Comparison of ENCODE assay signal across 1 cellular context in the genomic region with DNA sequence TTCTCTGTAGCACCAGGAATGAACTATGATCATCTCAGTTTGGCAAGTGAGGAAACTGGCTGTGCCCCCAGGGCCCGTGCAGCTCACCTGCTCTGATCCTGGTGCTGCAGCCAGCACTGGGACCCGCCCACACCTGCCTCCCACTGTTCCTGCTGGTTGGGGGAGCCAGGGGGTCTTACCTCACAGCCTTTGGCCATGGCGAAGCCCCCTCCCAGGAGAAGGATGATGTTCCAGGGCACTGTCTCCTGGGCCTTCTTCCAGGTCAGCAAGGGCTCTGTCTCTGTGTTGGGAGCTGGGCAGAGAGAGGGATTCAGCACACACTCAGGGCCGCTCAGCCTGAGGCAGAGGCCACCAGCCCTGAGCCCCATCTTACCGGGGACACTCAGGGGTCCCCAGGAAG.
TF ChIP-seq lines count a peak whose summit lies in the region.

No MANE protein-coding gene starts in this region.

TF ChIP-seq in HepG2, 621 proteins besides CTCF, POLR2A, EP300 and RAD21:
- TF ChIP-seq SMAD9 (CRISPR knock-in tag; IDR thresholded peaks at IDR 0.05): no peak
- TF ChIP-seq, protein P1, sequence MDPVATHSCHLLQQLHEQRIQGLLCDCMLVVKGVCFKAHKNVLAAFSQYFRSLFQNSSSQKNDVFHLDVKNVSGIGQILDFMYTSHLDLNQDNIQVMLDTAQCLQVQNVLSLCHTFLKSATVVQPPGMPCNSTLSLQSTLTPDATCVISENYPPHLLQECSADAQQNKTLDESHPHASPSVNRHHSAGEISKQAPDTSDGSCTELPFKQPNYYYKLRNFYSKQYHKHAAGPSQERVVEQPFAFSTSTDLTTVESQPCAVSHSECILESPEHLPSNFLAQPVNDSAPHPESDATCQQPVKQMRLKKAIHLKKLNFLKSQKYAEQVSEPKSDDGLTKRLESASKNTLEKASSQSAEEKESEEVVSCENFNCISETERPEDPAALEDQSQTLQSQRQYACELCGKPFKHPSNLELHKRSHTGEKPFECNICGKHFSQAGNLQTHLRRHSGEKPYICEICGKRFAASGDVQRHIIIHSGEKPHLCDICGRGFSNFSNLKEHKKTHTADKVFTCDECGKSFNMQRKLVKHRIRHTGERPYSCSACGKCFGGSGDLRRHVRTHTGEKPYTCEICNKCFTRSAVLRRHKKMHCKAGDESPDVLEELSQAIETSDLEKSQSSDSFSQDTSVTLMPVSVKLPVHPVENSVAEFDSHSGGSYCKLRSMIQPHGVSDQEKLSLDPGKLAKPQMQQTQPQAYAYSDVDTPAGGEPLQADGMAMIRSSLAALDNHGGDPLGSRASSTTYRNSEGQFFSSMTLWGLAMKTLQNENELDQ (CRISPR knock-in tag; IDR thresholded peaks at IDR 0.05; ENCODE audit: borderline replicate concordance): no peak
- TF ChIP-seq, protein P2, sequence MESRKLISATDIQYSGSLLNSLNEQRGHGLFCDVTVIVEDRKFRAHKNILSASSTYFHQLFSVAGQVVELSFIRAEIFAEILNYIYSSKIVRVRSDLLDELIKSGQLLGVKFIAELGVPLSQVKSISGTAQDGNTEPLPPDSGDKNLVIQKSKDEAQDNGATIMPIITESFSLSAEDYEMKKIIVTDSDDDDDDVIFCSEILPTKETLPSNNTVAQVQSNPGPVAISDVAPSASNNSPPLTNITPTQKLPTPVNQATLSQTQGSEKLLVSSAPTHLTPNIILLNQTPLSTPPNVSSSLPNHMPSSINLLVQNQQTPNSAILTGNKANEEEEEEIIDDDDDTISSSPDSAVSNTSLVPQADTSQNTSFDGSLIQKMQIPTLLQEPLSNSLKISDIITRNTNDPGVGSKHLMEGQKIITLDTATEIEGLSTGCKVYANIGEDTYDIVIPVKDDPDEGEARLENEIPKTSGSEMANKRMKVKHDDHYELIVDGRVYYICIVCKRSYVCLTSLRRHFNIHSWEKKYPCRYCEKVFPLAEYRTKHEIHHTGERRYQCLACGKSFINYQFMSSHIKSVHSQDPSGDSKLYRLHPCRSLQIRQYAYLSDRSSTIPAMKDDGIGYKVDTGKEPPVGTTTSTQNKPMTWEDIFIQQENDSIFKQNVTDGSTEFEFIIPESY (CRISPR knock-in tag; IDR thresholded peaks at IDR 0.05): no peak
- no peak for TF ChIP-seq ZNF589 (CRISPR knock-in tag; conservative IDR thresholded peaks at IDR 0.05)
- TF ChIP-seq MZF1 (CRISPR knock-in tag; IDR thresholded peaks at IDR 0.05; ENCODE audit: borderline replicate concordance): no peak
- peak; percentile 58; the same call in 1 of the 2 replicates for TF ChIP-seq ZNF768 (CRISPR knock-in tag; IDR thresholded peaks at IDR 0.05)
